Comparison of ENCODE assay signal across 22 cellular contexts in genomic region chr1:145946477-145946986, GRCh38.
"Had no signal": no experiment of that assay in that cellular context is flagged by ENCODE, and none has a peak within 500 bp of the region (broad histone marks: within the 10 kb centered on the region; RNA-seq: fewer than 3 reads in every experiment).

No MANE protein-coding gene starts in this region.

- DNase-seq: cortex of kidney; dorsolateral prefrontal cortex; effector CD8-positive, alpha-beta T cell; foreskin melanocyte; heart right ventricle; hypothalamus; kidney glomerular epithelial cell; left lung; mesenchymal stem cell; midbrain; naive thymus-derived CD4-positive, alpha-beta T cell; nephron progenitor cell; sigmoid colon; stimulated activated CD4-positive, alpha-beta T cell treated with anti-CD3 and anti-CD28 coated beads, Interleukin-12 subunit alpha, Interleukin-12 subunit beta, amount 100 ng/mL, for 4 hours; stimulated activated naive CD4-positive, alpha-beta T cell; stomach; substantia nigra; transverse colon had no signal

- H3K27me3 ChIP-seq: dorsolateral prefrontal cortex, heart right ventricle, left lung, sigmoid colon, stomach, transverse colon had no signal

- H3K27ac Mint-ChIP-seq: nephron progenitor cell had no signal

- H3K27me3 Mint-ChIP-seq: naive thymus-derived CD4-positive, alpha-beta T cell had no signal

- ATAC-seq: heart right ventricle; left lung; naive thymus-derived CD4-positive, alpha-beta T cell had no signal

- H3K27ac ChIP-seq: dorsolateral prefrontal cortex, heart right ventricle, left lung, sigmoid colon, skin epidermis, thoracic aorta, transverse colon had no signal

- H3K4me3 Mint-ChIP-seq: naive thymus-derived CD4-positive, alpha-beta T cell; nephron progenitor cell had no signal

- H3K4me3 ChIP-seq: dorsolateral prefrontal cortex, heart right ventricle, left lung, lung, sigmoid colon, skin epidermis, stomach, thoracic aorta, transverse colon had no signal

- H3K9me3 Mint-ChIP-seq: naive thymus-derived CD4-positive, alpha-beta T cell; nephron progenitor cell had no signal

- FAIRE-seq: islet of Langerhans had no signal

- H3K9me3 ChIP-seq: heart right ventricle, left lung, sigmoid colon, stomach, thoracic aorta, transverse colon had no signal
